In the genomic region with DNA sequence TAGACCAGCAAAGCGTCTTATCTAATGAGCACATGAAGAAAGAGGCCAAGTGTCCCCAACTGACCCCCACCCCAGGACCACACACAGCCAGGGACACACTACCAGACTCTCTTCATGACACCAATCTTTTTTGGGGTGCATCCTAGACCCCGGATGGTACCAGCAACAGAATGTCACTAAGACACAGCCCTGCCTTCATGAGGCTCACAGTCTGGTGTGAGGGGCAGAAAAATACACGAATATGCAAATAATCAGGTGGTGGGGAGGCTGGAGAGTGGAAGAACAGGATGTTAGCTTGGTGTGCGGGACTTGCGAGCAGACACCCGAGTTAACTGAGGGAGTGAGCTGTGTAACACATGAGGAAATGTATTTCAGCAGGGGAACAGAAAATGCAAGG, we compare ENCODE assay signal across 1 cellular context.
TF ChIP-seq lines count a peak whose summit lies in the region.

No MANE protein-coding gene starts in this region.

TF ChIP-seq in IMR-90, 13 proteins besides CTCF, POLR2A, EP300 and RAD21 (continued from another document):
- no peak for TF ChIP-seq RCOR1 (IDR thresholded peaks at IDR 0.05; ENCODE audit: insufficient replicate concordance, low read length)
- no peak for TF ChIP-seq BHLHE40 (IDR thresholded peaks at IDR 0.05; ENCODE audit: low read depth, low read length)
- TF ChIP-seq CHD1 (IDR thresholded peaks at IDR 0.05; ENCODE audit: low read depth, low read length): no peak
- TF ChIP-seq, protein P1, sequence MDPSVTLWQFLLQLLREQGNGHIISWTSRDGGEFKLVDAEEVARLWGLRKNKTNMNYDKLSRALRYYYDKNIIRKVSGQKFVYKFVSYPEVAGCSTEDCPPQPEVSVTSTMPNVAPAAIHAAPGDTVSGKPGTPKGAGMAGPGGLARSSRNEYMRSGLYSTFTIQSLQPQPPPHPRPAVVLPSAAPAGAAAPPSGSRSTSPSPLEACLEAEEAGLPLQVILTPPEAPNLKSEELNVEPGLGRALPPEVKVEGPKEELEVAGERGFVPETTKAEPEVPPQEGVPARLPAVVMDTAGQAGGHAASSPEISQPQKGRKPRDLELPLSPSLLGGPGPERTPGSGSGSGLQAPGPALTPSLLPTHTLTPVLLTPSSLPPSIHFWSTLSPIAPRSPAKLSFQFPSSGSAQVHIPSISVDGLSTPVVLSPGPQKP (IDR thresholded peaks at IDR 0.05; ENCODE audit: borderline replicate concordance, low read depth, low read length): no peak
- no peak for TF ChIP-seq FOS (IDR thresholded peaks at IDR 0.05; ENCODE audit: low read depth, low read length)
